ENCODE assay signal across 29 cellular contexts in the genomic region with DNA sequence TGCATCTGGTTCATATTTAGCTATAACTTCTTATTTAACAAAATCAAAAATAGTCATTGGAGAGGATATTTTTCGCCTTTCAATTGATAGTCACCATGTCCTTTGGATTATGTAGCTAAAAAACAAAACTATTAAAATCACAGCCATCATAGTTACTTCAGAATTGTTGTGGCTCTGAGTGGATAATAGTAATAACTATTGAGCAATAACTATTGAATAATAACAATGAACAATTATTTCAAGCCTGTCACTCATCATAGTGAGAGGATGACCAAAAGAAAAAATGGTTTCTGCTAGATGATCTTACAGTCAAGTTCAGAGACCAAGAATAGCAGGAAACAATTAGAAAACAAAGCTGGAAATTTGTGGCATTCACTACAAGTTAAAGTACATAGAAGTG. TPM values are rescaled to one million over a fixed set of nuclear protein-coding genes. Genes with fewer than 3 reads are reported as not detected.
"Had no signal": no experiment of that assay in that cellular context is flagged by ENCODE, and none has a peak within 500 bp of the region (broad histone marks: within the 10 kb centered on the region; RNA-seq: fewer than 3 reads in every experiment).

No MANE protein-coding gene starts in this region.

- H3K36me3 ChIP-seq: neural progenitor cell, ovary, spleen, suprapubic skin, tibial artery, transverse colon, vagina had no signal

- H3K27ac ChIP-seq: neural progenitor cell, ovary, parathyroid adenoma, psoas muscle, skin epidermis, suprapubic skin, testis, tibial artery, transverse colon, vagina had no signal

- H2AFZ ChIP-seq: neural progenitor cell, parathyroid adenoma had no signal

- H3K4me2 ChIP-seq: neural progenitor cell, smooth muscle cell had no signal

- ATAC-seq: natural killer cell; psoas muscle; right cardiac atrium; sciatic nerve; stimulated activated memory B cell treated with anti-CD40 and anti-IgM and Interleukin-4, amounts not matched to agents 10 μg/mL and 1 μg/mL and 100 μg/mL, for 72 hours; stimulated activated naive CD8-positive, alpha-beta T cell treated with anti-CD3 and anti-CD28 coated beads, Interleukin-15, amount 100 ng/mL, for 72 hours; stimulated activated naive CD8-positive, alpha-beta T cell treated with anti-CD3 and anti-CD28 coated beads, Interleukin-15, Interleukin-2, amounts not matched to agents 100 U/mL and 50 U/mL, for 24 hours had no signal

- H3K9ac ChIP-seq: neural progenitor cell, parathyroid adenoma had no signal

- H3K79me2 ChIP-seq: parathyroid adenoma had no signal

- H3K4me1 ChIP-seq: parathyroid adenoma, suprapubic skin had no signal

- H3K4me3 ChIP-seq: neural progenitor cell, ovary, psoas muscle, skin epidermis, smooth muscle cell, spleen, suprapubic skin, testis, tibial artery, transverse colon, vagina had no signal

- H3K27me3 ChIP-seq: neural progenitor cell, ovary, suprapubic skin, testis, tibial artery, transverse colon, vagina had no signal

- DNase-seq: natural killer cell; occipital lobe; ovary; posterior cingulate gyrus; psoas muscle; right cardiac atrium; spleen; stimulated activated CD4-positive, alpha-beta T cell treated with anti-CD3 and anti-CD28 coated beads, Interleukin-12 subunit alpha, Interleukin-12 subunit beta, amount 100 ng/mL, for 4 hours; stimulated activated CD4-positive, alpha-beta T cell treated with anti-CD3 and anti-CD28 coated beads, Interleukin-1b, Interleukin-23, amount 100 ng/mL, for 48 hours; stimulated activated CD4-positive, alpha-beta T cell treated with anti-CD3 and anti-CD28 coated beads, Interleukin-4, amount 100 ng/mL, for 1 hour; stimulated activated CD4-positive, alpha-beta T cell treated with anti-CD3 and anti-CD28 coated beads, Interleukin-4, amount 100 ng/mL, for 4 hours; stimulated activated CD8-positive, alpha-beta memory T cell treated with anti-CD3 and anti-CD28 coated beads, Interleukin-4, amount 100 ng/mL, for 48 hours; stimulated activated naive CD4-positive, alpha-beta T cell; stimulated activated naive CD8-positive, alpha-beta T cell treated with anti-CD3 and anti-CD28 coated beads, Interleukin-15, amount 100 ng/mL, for 72 hours; stimulated activated naive CD8-positive, alpha-beta T cell treated with anti-CD3 and anti-CD28 coated beads, Interleukin-15, Interleukin-2, amounts not matched to agents 100 U/mL and 50 U/mL, for 24 hours; substantia nigra; testis; tibial artery; transverse colon had no signal

- FAIRE-seq: urothelium cell line had no signal

- H3K9me3 ChIP-seq: ovary, psoas muscle, spleen, suprapubic skin, testis, tibial artery, transverse colon, vagina had no signal

RNA-seq across cellular contexts. Expression of gene FRRS1, which starts 45.3 kb away (rescaled TPM):
- polyA plus RNA-seq: neural cell had no signal
